In the genomic region with DNA sequence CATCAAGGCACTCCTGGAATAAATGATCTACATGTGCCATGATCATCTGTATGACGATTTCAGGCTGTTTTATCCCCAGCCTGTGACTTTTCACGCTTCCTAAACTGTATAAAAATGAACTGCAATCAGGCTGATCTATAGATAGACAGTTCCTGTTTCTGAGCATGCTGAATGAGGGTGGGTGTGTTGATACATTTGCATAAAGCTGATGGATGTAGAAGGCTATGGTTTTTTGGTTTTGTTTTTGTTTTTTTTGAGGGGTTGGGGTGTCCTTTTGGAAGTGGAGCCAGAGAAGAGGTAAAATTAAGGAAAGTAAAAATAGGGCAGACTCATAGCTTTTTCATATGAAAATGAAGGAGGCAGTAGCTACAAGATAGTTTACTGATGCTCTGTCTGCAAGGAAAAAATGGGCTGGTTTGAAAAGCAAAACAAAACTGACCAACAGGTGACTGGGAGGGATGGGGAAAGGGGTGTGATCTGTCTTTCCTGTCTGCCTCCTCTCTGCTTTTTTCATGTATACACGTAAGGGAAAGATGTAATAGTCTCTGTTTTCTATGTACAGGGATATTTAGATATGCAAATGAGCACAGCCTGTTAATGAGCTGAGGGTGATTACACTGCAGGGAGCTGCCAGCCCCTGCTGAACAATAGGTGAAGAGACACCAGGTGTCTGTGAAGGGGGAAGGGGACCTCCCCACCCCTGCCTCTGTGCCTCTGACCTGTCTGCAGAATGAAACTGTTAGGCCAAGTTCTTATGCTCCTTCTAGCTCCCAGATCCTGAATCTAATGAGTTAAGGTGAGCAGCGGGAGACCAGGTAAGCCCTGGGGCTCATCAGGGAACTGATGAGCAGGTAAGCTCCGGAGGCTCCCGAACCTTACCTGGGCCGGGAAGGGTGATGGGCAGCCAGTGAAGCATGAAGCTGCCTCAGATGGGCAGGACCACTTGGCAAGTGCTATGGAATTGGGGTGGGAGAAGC, we compare ENCODE assay signal across 16 cellular contexts. TPM values are rescaled to one million over a fixed set of nuclear protein-coding genes. Genes with fewer than 3 reads are reported as not detected.
DNase-seq lines count a peak whose midpoint lies in the region; ATAC-seq, FAIRE-seq and TF ChIP-seq lines count a peak whose summit lies in the region.
"Had no signal": no experiment of that assay in that cellular context is flagged by ENCODE, and none has a peak within 500 bp of the region (broad histone marks: within the 10 kb centered on the region; RNA-seq: fewer than 3 reads in every experiment).

No MANE protein-coding gene starts in this region.

- ATAC-seq in GM18858 (IDR thresholded peaks at IDR 0.05; ENCODE audit: unreplicated experiment) (peak; percentile 58), HG02885 (IDR thresholded peaks at IDR 0.05; ENCODE audit: poor library complexity, unreplicated experiment) (peak; percentile 51), upper lobe of left lung (ENCODE audit: low FRiP score in 2 of 2) (no peak)
- ATAC-seq: activated CD8-positive, alpha-beta T cell treated with anti-CD3 and anti-CD28 coated beads, Interleukin-2, amount 10 ng/mL, durations not matched to agents 7 days and 5 days; effector memory CD8-positive, alpha-beta T cell had no signal

- H3K27ac ChIP-seq in OCI-LY3 (ENCODE audit: low read length) (no peak overlapping the region), parathyroid adenoma (no peak overlapping the region), kidney (ENCODE audit: low read depth in 2 of 2, low read length in 2 of 2) (no peak overlapping the region), upper lobe of left lung (no peak overlapping the region)
- H3K27ac ChIP-seq: HL-60, ovary had no signal

- no peaks in the 10 kb centered on the region for H3K79me2 ChIP-seq in OCI-LY3 (ENCODE audit: low read length)
- H3K79me2 ChIP-seq in parathyroid adenoma = no peaks in the 10 kb centered on the region

- H3K4me2 ChIP-seq in OCI-LY3 (ENCODE audit: low read length) = peak overlapping the region; percentile 24; the same call in 1 of the 2 replicates
- no peak overlapping the region for H3K4me2 ChIP-seq in parathyroid adenoma (ENCODE audit: low read length)

- intact Hi-C loops in kidney (cut with DNase I) = no loop called here

- H2AFZ ChIP-seq in OCI-LY3 (ENCODE audit: low read depth, low read length) (no peak overlapping the region), parathyroid adenoma (peak overlapping the region; percentile 33)

- H3K9ac ChIP-seq in OCI-LY3 (ENCODE audit: low read length) (no peak overlapping the region), parathyroid adenoma (no peak overlapping the region), kidney (ENCODE audit: low read length in 2 of 2) (no peak overlapping the region)

- H3K4me1 ChIP-seq in OCI-LY3 (ENCODE audit: low read length) (peaks cover 6% of the 10 kb centered on the region), parathyroid adenoma (peaks cover 13% of the 10 kb centered on the region), kidney (ENCODE audit: control insufficient read depth in 1 of 2, insufficient read depth in 1 of 2, low read depth in 1 of 2, low read length in 2 of 2) (no peaks in the 10 kb centered on the region), upper lobe of left lung (no peaks in the 10 kb centered on the region)

- no peaks in the 10 kb centered on the region for H4K20me1 ChIP-seq in OCI-LY3 (ENCODE audit: insufficient read depth, low read length)

- TF ChIP-seq CTCF in OCI-LY3 (IDR thresholded peaks at IDR 0.05; ENCODE audit: low read depth, low read length) (no peak), parathyroid adenoma (IDR thresholded peaks at IDR 0.05) (no peak), kidney (IDR thresholded peaks at IDR 0.05; ENCODE audit: borderline replicate concordance, extremely low read depth, insufficient read depth) (no peak), upper lobe of left lung (IDR thresholded peaks at IDR 0.05) (no peak)

- WGBS in upper lobe of left lung, 2 donors = 48 to 54% methylated on average over 5 to 7 of the region's 7 CpGs

- DNase-seq in kidney (no peak), UCSD-AML1 (lab: John Stamatoyannopoulos, UW; ENCODE audit: unreplicated experiment) (no peak), HTR-8/SVneo (ENCODE audit: insufficient read length, low spot score) (no peak), upper lobe of left lung (no peak)
- DNase-seq: activated CD8-positive, alpha-beta T cell treated with anti-CD3 and anti-CD28 coated beads, Interleukin-2, amount 10 ng/mL, durations not matched to agents 7 days and 5 days; activated naive CD4-positive, alpha-beta T cell; effector memory CD8-positive, alpha-beta T cell; foreskin fibroblast; islet precursor cell; ovary; stimulated activated CD4-positive, alpha-beta T cell treated with anti-CD3 and anti-CD28 coated beads, Interleukin-12 subunit alpha, Interleukin-12 subunit beta, amount 100 ng/mL, for 4 hours had no signal

- H3K36me3 ChIP-seq in OCI-LY3 (replicated peaks; ENCODE audit: low read depth, low read length) = no peaks in the 10 kb centered on the region
- no peaks in the 10 kb centered on the region for H3K36me3 ChIP-seq in parathyroid adenoma (ENCODE audit: control insufficient read depth, insufficient read depth, low read length)
- no peaks in the 10 kb centered on the region for H3K36me3 ChIP-seq in kidney (ENCODE audit: control insufficient read depth in 1 of 2, insufficient read depth in 2 of 2, low read length in 2 of 2)
- H3K36me3 ChIP-seq in upper lobe of left lung = no peaks in the 10 kb centered on the region
- H3K36me3 ChIP-seq: ovary had no signal

- H3K27me3 ChIP-seq in OCI-LY3 (ENCODE audit: low read depth, low read length) (peaks cover 9% of the 10 kb centered on the region; the same call in 1 of the 2 replicates), parathyroid adenoma (ENCODE audit: control insufficient read depth, insufficient read depth, low read length) (no peaks in the 10 kb centered on the region), upper lobe of left lung (peaks cover 0 to 2% (median 0%) of the 10 kb centered on the region in 4 donors)
- H3K27me3 ChIP-seq: ovary had no signal

- TF ChIP-seq POLR2A in upper lobe of left lung (IDR thresholded peaks at IDR 0.05) = no peak

- no peak for TF ChIP-seq EP300 in upper lobe of left lung (IDR thresholded peaks at IDR 0.05)

- no peak overlapping the region for H3K4me3 ChIP-seq in OCI-LY3 (ENCODE audit: low read length)
- H3K4me3 ChIP-seq in parathyroid adenoma (ENCODE audit: low read depth, low read length) = no peak overlapping the region
- H3K4me3 ChIP-seq in kidney (ENCODE audit: low read length in 2 of 2) = no peak overlapping the region
- H3K4me3 ChIP-seq in upper lobe of left lung = no peak overlapping the region
- H3K4me3 ChIP-seq: ovary had no signal

- H3K9me3 ChIP-seq in OCI-LY3 (ENCODE audit: insufficient read depth, low read length) = no peaks in the 10 kb centered on the region
- H3K9me3 ChIP-seq in parathyroid adenoma (ENCODE audit: control insufficient read depth, low read length) = no peaks in the 10 kb centered on the region
- H3K9me3 ChIP-seq in kidney (ENCODE audit: control insufficient read depth in 1 of 2, low read length in 2 of 2) = no peaks in the 10 kb centered on the region
- no peaks in the 10 kb centered on the region for H3K9me3 ChIP-seq in upper lobe of left lung
- H3K9me3 ChIP-seq: ovary had no signal

- FAIRE-seq in kidney (lab: Jason Lieb, UNC) (no peak), HTR-8/SVneo (lab: Jason Lieb, UNC) (no peak)

RNA-seq across cellular contexts. Expression of a gene that starts 46.6 kb away (rescaled TPM):
- total RNA-seq in kidney (21.7 TPM), upper lobe of left lung (10 to 100 TPM in 5 of 6 donors, 1 to 10 TPM in 1; 9.1 to 26.8 (median 14.4) TPM)
- 29.1 TPM for polyA plus RNA-seq in kidney (ENCODE audit: insufficient read depth, low read depth, low replicate concordance)

Comparison
In these comparisons a context has a peak if more than half of its experiments do, and no peak if none do; other contexts are left out.
1. ATAC-seq: peak in GM18858 (single experiment) and HG02885 (single experiment); none in upper lobe of left lung (0 of 2).